ENCODE assay signal across 1 cellular context in the genomic region with DNA sequence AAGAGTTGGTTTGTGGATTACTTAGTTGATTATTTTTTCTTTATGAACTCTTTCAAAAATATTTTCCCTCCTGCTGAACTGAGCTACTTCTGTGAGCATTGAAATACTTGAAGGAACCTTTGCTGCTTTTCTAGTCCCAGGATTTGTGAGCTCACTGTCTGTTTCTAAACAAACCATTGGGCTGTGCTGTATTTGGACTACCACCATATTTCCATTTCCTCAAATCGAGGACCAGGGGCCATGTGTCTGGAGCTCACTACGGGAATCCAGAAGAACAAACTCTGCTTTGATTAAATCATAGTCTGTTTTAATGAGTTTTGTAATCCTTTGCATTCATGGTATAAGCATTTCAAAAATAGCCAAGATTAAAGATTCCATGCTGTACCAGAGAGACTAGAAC.
TF ChIP-seq lines count a peak whose summit lies in the region.

No MANE protein-coding gene starts in this region.

TF ChIP-seq in H1, 55 proteins besides CTCF, POLR2A, EP300 and RAD21 (continued from another document):
- TF ChIP-seq CREB1 (IDR thresholded peaks at IDR 0.05), result no peak
- TF ChIP-seq ATF2 (IDR thresholded peaks at IDR 0.05; ENCODE audit: low read length), result no peak
- TF ChIP-seq CEBPB (IDR thresholded peaks at IDR 0.05; ENCODE audit: low read depth, low read length), result no peak
- no peak for TF ChIP-seq SUZ12 (IDR thresholded peaks at IDR 0.05; ENCODE audit: low read length)
- TF ChIP-seq SRF (IDR thresholded peaks at IDR 0.05; ENCODE audit: low read depth, low read length), result no peak
- no peak for TF ChIP-seq CHD2 (IDR thresholded peaks at IDR 0.05; ENCODE audit: low read length)
- TF ChIP-seq GTF2F1 (IDR thresholded peaks at IDR 0.05; ENCODE audit: borderline replicate concordance, low read depth, low read length), result no peak
- no peak for TF ChIP-seq FOSL1 (IDR thresholded peaks at IDR 0.05; ENCODE audit: insufficient read depth, low read depth, low read length)
- TF ChIP-seq MAX (IDR thresholded peaks at IDR 0.05), result no peak
- no peak for TF ChIP-seq TAF7 (optimal IDR thresholded peaks at IDR 0.05; ENCODE audit: borderline replicate concordance, low read depth, low read length)
